ENCODE assay signal across 6 cellular contexts in the genomic region with DNA sequence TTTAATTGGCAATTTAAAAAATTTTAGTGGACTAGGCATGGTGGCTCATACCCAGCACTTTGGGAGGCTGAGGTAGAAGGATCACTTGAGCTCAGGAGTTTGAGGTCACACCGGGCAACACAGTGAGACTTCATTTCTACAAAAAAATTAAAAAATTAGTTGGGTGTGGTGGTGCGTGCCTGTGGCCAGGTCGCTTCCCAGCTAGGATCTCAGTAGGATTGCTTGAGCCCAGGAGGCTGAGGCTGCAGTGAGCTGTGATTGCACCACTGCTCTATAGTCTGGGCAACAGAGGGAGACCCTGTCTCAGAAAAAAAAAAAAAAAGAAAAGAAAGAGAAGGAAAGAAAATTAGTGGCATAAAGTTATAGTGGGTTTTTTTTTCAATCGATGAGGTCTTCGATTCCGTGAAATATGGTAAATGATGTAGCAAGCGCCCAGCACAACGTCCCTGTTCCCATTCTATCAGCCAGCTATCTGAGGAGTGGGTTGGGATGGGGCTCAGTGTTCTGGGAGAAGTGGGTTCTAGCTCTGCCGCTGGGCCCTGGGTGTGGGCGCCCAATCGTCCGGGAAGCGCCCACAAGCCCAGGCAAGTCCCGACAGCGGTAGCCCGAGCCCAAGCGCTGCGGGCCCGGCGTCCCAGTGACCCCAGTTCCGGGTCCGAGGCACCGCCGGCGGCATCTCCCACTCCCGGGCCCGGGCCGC. TPM values are rescaled to one million over a fixed set of nuclear protein-coding genes. Genes with fewer than 3 reads are reported as not detected.
A peak's percentile ranks its signal among the peaks of the same experiment; 100 is the strongest.
DNase-seq lines count a peak whose midpoint lies in the region; ATAC-seq, FAIRE-seq and TF ChIP-seq lines count a peak whose summit lies in the region.

No MANE protein-coding gene starts in this region.

- intact Hi-C loops in pancreas (cut with DNase I): no loop called here

- CTCF ChIA-PET in HEK293T (lab: Yijun Ruan, JAX): interaction anchor here (6.6 kb wide), 1 partner anchor 9 kb away, joined by 36 read pairs; the partner anchor contains the start of genes CCDC85B and FIBP

- DNase-seq in HFF-Myc (ENCODE audit: extremely low read depth, low read depth) (no peak), choroid plexus epithelial cell (ENCODE audit: low read depth) (peak; percentile 34), pancreas (no peak), DMS53 treated with DMSO at 0.1 percent for 48 hours (lab: John Stamatoyannopoulos, UW; ENCODE audit: unreplicated experiment) (no peak), glomerular visceral epithelial cell (ENCODE audit: extremely low spot score) (no peak), HEK293T (ENCODE audit: extremely low spot score) (no peak)

- peaks cover 0 to 8% (median 7%) of the 10 kb centered on the region in 3 donors for H3K4me1 ChIP-seq in pancreas

- no peak overlapping the region for H3K27ac ChIP-seq in pancreas

- H3K36me3 ChIP-seq in pancreas: no peaks in the 10 kb centered on the region

- H3K9me3 ChIP-seq in pancreas: no peaks in the 10 kb centered on the region

- no peak for FAIRE-seq in pancreas (lab: Jason Lieb, UNC)

- TF ChIP-seq CTCF in HFF-Myc (IDR thresholded peaks at IDR 0.05; ENCODE audit: low read depth, low read length, missing control alignments) (no peak), choroid plexus epithelial cell (conservative IDR thresholded peaks at IDR 0.05; ENCODE audit: low read depth, low read length) (no peak), pancreas (IDR thresholded peaks at IDR 0.05) (no peak)

- 31 to 32% methylated on average over 26 to 28 of the region's 28 CpGs for WGBS in pancreas, 2 donors

- H3K4me3 ChIP-seq in HFF-Myc (replicated peaks; ENCODE audit: low read depth, low read length) (peak overlapping the region; percentile 71), choroid plexus epithelial cell (ENCODE audit: low read depth, low read length) (peak overlapping the region; percentile 82), pancreas (peak overlapping the region in 3 of 4 donors; percentile 20 to 53 (median 46))

- no peak for ATAC-seq in pancreas

- H3K27me3 ChIP-seq in pancreas: no peaks in the 10 kb centered on the region

- POLR2A ChIA-PET in HEK293T (lab: Yijun Ruan, JAX): interaction anchor here (0.8 to 5.8 kb wide), 3 partner anchors 8 to 13 kb away, joined by 3 to 72 read pairs (median 4); partner anchors contain the start of genes CCDC85B and FIBP

TF ChIP-seq in HEK293T, 16 proteins besides CTCF, POLR2A, EP300 and RAD21:
- TF ChIP-seq TARDBP (IDR thresholded peaks at IDR 0.05): no peak
- TF ChIP-seq BHLHE40 (IDR thresholded peaks at IDR 0.05; ENCODE audit: borderline replicate concordance): no peak
- no peak for TF ChIP-seq ELF4 (IDR thresholded peaks at IDR 0.05)
- no peak for TF ChIP-seq SUZ12 (IDR thresholded peaks at IDR 0.05)
- no peak for TF ChIP-seq CTBP1 (IDR thresholded peaks at IDR 0.05; ENCODE audit: borderline replicate concordance)
- no peak for TF ChIP-seq FOXK2 (IDR thresholded peaks at IDR 0.05)
- TF ChIP-seq LEF1 (IDR thresholded peaks at IDR 0.05; ENCODE audit: borderline replicate concordance): no peak
- TF ChIP-seq NFRKB (IDR thresholded peaks at IDR 0.05): no peak

RNA-seq across cellular contexts. Expression of gene FOSL1, which starts 1.4 kb away (rescaled TPM):
- total RNA-seq in pancreas: 1 to 10 TPM in 1 of 6 donors, under 1 TPM in 5; 0.19 to 1.2 (median 0.45) TPM
- 1 to 10 TPM; 2.2 to 4.3 TPM for polyA plus RNA-seq in pancreas

RNA-seq across cellular contexts. Expression of gene CCDC85B, which starts 8.3 kb away (rescaled TPM):
- total RNA-seq in pancreas: 10 to 100 TPM in 3 of 6 donors, 1 to 10 TPM in 3; 7.7 to 18.9 (median 10.1) TPM
- polyA plus RNA-seq in pancreas: 10 to 100 TPM; 13.8 to 22.4 TPM

RNA-seq across cellular contexts. Expression of gene FIBP, which starts 10.5 kb away (rescaled TPM):
- 10 to 100 TPM; 18.0 to 28.5 (median 22.7) TPM for total RNA-seq in pancreas
- 10 to 100 TPM; 35.0 to 56.2 TPM for polyA plus RNA-seq in pancreas

RNA-seq across cellular contexts. Expression of gene CTSW, which starts 19.2 kb away (rescaled TPM):
- total RNA-seq in pancreas: under 1 TPM in 5 of 6 donors, not detected in 1; 0.14 to 0.72 (median 0.46) TPM
- under 1 TPM; 0.31 to 0.65 TPM for polyA plus RNA-seq in pancreas

RNA-seq across cellular contexts. Expression of gene C11orf68, which starts 20.1 kb away (rescaled TPM):
- 10 to 100 TPM; 10.2 to 19.4 (median 13.4) TPM for total RNA-seq in pancreas
- 10 to 100 TPM; 14.3 to 20.8 TPM for polyA plus RNA-seq in pancreas
